1 cellular context compared by ENCODE assay signal in genomic region chr1:194045416-194045815, GRCh38.
A peak's percentile ranks its signal among the peaks of the same experiment; 100 is the strongest.
TF ChIP-seq lines count a peak whose summit lies in the region.

No MANE protein-coding gene starts in this region.

TF ChIP-seq in endothelial cell of umbilical vein, 7 proteins besides CTCF, POLR2A, EP300 and RAD21:
- TF ChIP-seq EZH2 (IDR thresholded peaks at IDR 0.05; ENCODE audit: borderline replicate concordance, low read depth, low read length, severe bottlenecking) = no peak
- no peak for TF ChIP-seq GATA2 (IDR thresholded peaks at IDR 0.05; ENCODE audit: insufficient read depth, insufficient read length, low read depth, low read length)
- TF ChIP-seq MAX (IDR thresholded peaks at IDR 0.05; ENCODE audit: insufficient read depth, insufficient read length) = no peak
- peak; percentile 30 for TF ChIP-seq JUN (IDR thresholded peaks at IDR 0.05; ENCODE audit: borderline replicate concordance, insufficient read depth, insufficient read length, low read depth)
- TF ChIP-seq FOS (IDR thresholded peaks at IDR 0.05; ENCODE audit: borderline replicate concordance, insufficient read depth, low read length) = peak; percentile 75
